ENCODE assay signal across 15 cellular contexts in the genomic region with DNA sequence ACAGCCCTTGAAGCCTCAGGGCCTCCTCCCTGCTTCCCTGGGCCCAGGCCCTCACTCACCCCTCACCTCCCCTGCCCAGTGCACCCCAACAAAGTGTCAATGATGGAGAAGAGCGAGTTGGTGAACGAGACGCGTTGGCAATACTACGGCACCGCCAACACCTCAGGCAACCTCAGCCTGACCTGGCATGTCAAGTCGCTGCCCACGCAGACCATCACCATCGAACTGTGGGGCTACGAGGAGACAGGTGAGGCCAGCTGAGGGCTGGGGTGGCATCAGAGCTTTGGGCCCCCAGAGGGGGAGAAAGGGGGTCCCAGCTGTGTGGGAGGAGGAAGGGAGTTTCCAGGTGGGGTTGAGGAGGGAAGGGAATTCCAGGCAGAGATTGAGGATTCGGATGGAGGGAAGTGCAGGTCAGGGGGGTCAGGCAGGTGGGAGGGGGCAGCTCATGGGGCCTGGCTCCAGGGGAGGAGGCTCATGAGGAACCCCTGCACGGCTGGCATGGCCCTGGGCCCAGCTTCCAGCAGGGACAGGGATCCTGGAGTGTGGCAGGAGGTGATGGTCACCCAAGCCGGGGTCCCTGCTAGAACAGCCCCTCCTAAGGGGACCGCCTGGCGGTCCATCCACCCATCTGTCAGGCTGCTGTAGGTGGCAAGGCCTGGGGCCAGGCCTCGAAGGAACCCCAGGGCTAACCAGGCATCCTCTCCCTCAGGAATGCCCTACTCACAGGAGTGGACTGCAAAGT. TPM values are rescaled to one million over a fixed set of nuclear protein-coding genes. Genes with fewer than 3 reads are reported as not detected.
DNase-seq lines count a peak whose midpoint lies in the region; ATAC-seq and TF ChIP-seq lines count a peak whose summit lies in the region.
"Had no signal": no experiment of that assay in that cellular context is flagged by ENCODE, and none has a peak within 500 bp of the region (broad histone marks: within the 10 kb centered on the region; RNA-seq: fewer than 3 reads in every experiment).

No MANE protein-coding gene starts in this region.

- TF ChIP-seq POLR2A in sigmoid colon (IDR thresholded peaks at IDR 0.05), result no peak

- ATAC-seq in activated naive CD8-positive, alpha-beta T cell treated with anti-CD3 and anti-CD28 coated beads, Interleukin-2, amount 10 ng/mL, durations not matched to agents 7 days and 5 days (ENCODE audit: low read depth), result no peak
- ATAC-seq in activated naive CD8-positive, alpha-beta T cell treated with anti-CD3 and anti-CD28 coated beads, Interleukin-2, amount 50 U/mL, for 24 hours, result no peak
- ATAC-seq in CD4-positive, alpha-beta T cell (ENCODE audit: poor library complexity), result no peak
- ATAC-seq: Panc1 had no signal

- H4K20me1 ChIP-seq in OCI-LY3 (ENCODE audit: insufficient read depth, low read length), result no peaks in the 10 kb centered on the region

- H3K27me3 ChIP-seq in OCI-LY3 (ENCODE audit: low read depth, low read length) (no peaks in the 10 kb centered on the region), sigmoid colon (no peaks in the 10 kb centered on the region)
- H3K27me3 ChIP-seq in CD4-positive, alpha-beta T cell (ENCODE audit: control insufficient read depth, insufficient read depth, low read length), result no peaks in the 10 kb centered on the region

- no peaks in the 10 kb centered on the region for H3K27me3 Mint-ChIP-seq in activated naive CD8-positive, alpha-beta T cell treated with anti-CD3 and anti-CD28 coated beads, Interleukin-2, amount 10 ng/mL, durations not matched to agents 7 days and 5 days
- no peaks in the 10 kb centered on the region for H3K27me3 Mint-ChIP-seq in activated naive CD8-positive, alpha-beta T cell treated with anti-CD3 and anti-CD28 coated beads, Interleukin-2, amount 50 U/mL, for 24 hours
- peaks cover 4% of the 10 kb centered on the region for H3K27me3 Mint-ChIP-seq in HFFc6 (ENCODE audit: insufficient read depth)
- H3K27me3 Mint-ChIP-seq in CD4-positive, alpha-beta T cell, result no peaks in the 10 kb centered on the region

- peak overlapping the region; percentile 50; the same call in 1 of the 2 replicates for H3K9ac ChIP-seq in OCI-LY3 (ENCODE audit: low read length)

- WGBS in sigmoid colon, 2 donors, result 93% methylated on average over 16 of the region's 16 CpGs

- H3K27ac ChIP-seq in OCI-LY3 (ENCODE audit: low read length) (peak overlapping the region; percentile 36; the same call in 1 of the 2 replicates), sigmoid colon (no peak overlapping the region)
- H3K27ac ChIP-seq in CD4-positive, alpha-beta T cell (ENCODE audit: low read depth, low read length), result no peak overlapping the region

- no peak overlapping the region for H3K4me3 Mint-ChIP-seq in activated naive CD8-positive, alpha-beta T cell treated with anti-CD3 and anti-CD28 coated beads, Interleukin-2, amount 10 ng/mL, durations not matched to agents 7 days and 5 days
- H3K4me3 Mint-ChIP-seq in activated naive CD8-positive, alpha-beta T cell treated with anti-CD3 and anti-CD28 coated beads, Interleukin-2, amount 50 U/mL, for 24 hours, result no peak overlapping the region
- H3K4me3 Mint-ChIP-seq in HFFc6, result no peak overlapping the region
- H3K4me3 Mint-ChIP-seq in CD4-positive, alpha-beta T cell, result no peak overlapping the region

- H3K4me1 ChIP-seq in OCI-LY3 (ENCODE audit: low read length) (peaks cover 27% of the 10 kb centered on the region), sigmoid colon (peaks cover 0 to 30% (median 21%) of the 10 kb centered on the region in 4 donors)

- CTCF ChIA-PET in CD4-positive, alpha-beta T cell (lab: Charles Lee), result no interaction called here

- H3K9me3 Mint-ChIP-seq in activated naive CD8-positive, alpha-beta T cell treated with anti-CD3 and anti-CD28 coated beads, Interleukin-2, amount 10 ng/mL, durations not matched to agents 7 days and 5 days, result no peaks in the 10 kb centered on the region
- H3K9me3 Mint-ChIP-seq in activated naive CD8-positive, alpha-beta T cell treated with anti-CD3 and anti-CD28 coated beads, Interleukin-2, amount 50 U/mL, for 24 hours, result no peaks in the 10 kb centered on the region
- no peaks in the 10 kb centered on the region for H3K9me3 Mint-ChIP-seq in HFFc6
- H3K9me3 Mint-ChIP-seq in CD4-positive, alpha-beta T cell, result no peaks in the 10 kb centered on the region

- TF ChIP-seq CTCF in OCI-LY3 (IDR thresholded peaks at IDR 0.05; ENCODE audit: low read depth, low read length) (no peak), sigmoid colon (IDR thresholded peaks at IDR 0.05) (no peak), HFFc6 (IDR thresholded peaks at IDR 0.05) (no peak)
- TF ChIP-seq CTCF in CD4-positive, alpha-beta T cell (IDR thresholded peaks at IDR 0.05), result no peak

- no peaks in the 10 kb centered on the region for H3K36me3 ChIP-seq in OCI-LY3 (replicated peaks; ENCODE audit: low read depth, low read length)
- H3K36me3 ChIP-seq in sigmoid colon, result peaks cover 0 to 5% (median 0%) of the 10 kb centered on the region in 4 donors

- POLR2A ChIA-PET in activated naive CD8-positive, alpha-beta T cell treated with anti-CD3 and anti-CD28 coated beads, Interleukin-2, amount 10 ng/mL, durations not matched to agents 7 days and 5 days (lab: Charles Lee), result no interaction called here
- POLR2A ChIA-PET in CD4-positive, alpha-beta T cell (lab: Charles Lee), result no interaction called here

- TF ChIP-seq EP300 in sigmoid colon (IDR thresholded peaks at IDR 0.05), result no peak

- no peaks in the 10 kb centered on the region for H3K4me1 Mint-ChIP-seq in activated naive CD8-positive, alpha-beta T cell treated with anti-CD3 and anti-CD28 coated beads, Interleukin-2, amount 10 ng/mL, durations not matched to agents 7 days and 5 days
- no peaks in the 10 kb centered on the region for H3K4me1 Mint-ChIP-seq in activated naive CD8-positive, alpha-beta T cell treated with anti-CD3 and anti-CD28 coated beads, Interleukin-2, amount 50 U/mL, for 24 hours
- no peaks in the 10 kb centered on the region for H3K4me1 Mint-ChIP-seq in HFFc6 (ENCODE audit: low read depth)
- no peaks in the 10 kb centered on the region for H3K4me1 Mint-ChIP-seq in CD4-positive, alpha-beta T cell (ENCODE audit: low read depth)

- peak overlapping the region; percentile 6; the same call in 1 of the 2 replicates for H2AFZ ChIP-seq in OCI-LY3 (ENCODE audit: low read depth, low read length)

- no peaks in the 10 kb centered on the region for H3K9me3 ChIP-seq in OCI-LY3 (ENCODE audit: insufficient read depth, low read length)
- no peaks in the 10 kb centered on the region for H3K9me3 ChIP-seq in sigmoid colon
- no peaks in the 10 kb centered on the region for H3K9me3 ChIP-seq in CD4-positive, alpha-beta T cell (ENCODE audit: control insufficient read depth, low read length)

- DNase-seq in activated naive CD8-positive, alpha-beta T cell treated with anti-CD3 and anti-CD28 coated beads, Interleukin-2, amount 10 ng/mL, durations not matched to agents 7 days and 5 days, result no peak
- no peak for DNase-seq in activated naive CD8-positive, alpha-beta T cell treated with anti-CD3 and anti-CD28 coated beads, Interleukin-2, amount 50 U/mL, for 24 hours
- DNase-seq in 8988T (peak; percentile 1), sigmoid colon (peak; percentile 56), HFFc6 (no peak), COLO668 (lab: John Stamatoyannopoulos, UW; ENCODE audit: unreplicated experiment) (no peak)
- DNase-seq in CD4-positive, alpha-beta T cell, result no peak
- DNase-seq: EL, NCI-H1048, NCI-H1436 treated with DMSO at 0.1 percent for 48 hours, NCI-H2029 treated with DMSO at 0.1 percent for 48 hours, NCI-H510A treated with DMSO at 0.1 percent for 48 hours, SHP77 had no signal

- peak overlapping the region; percentile 4 for H3K27ac Mint-ChIP-seq in activated naive CD8-positive, alpha-beta T cell treated with anti-CD3 and anti-CD28 coated beads, Interleukin-2, amount 10 ng/mL, durations not matched to agents 7 days and 5 days
- H3K27ac Mint-ChIP-seq in activated naive CD8-positive, alpha-beta T cell treated with anti-CD3 and anti-CD28 coated beads, Interleukin-2, amount 50 U/mL, for 24 hours, result no peak overlapping the region
- no peak overlapping the region for H3K27ac Mint-ChIP-seq in HFFc6
- H3K27ac Mint-ChIP-seq in CD4-positive, alpha-beta T cell, result no peak overlapping the region

- H3K79me2 ChIP-seq in OCI-LY3 (ENCODE audit: low read length), result no peaks in the 10 kb centered on the region

- intact Hi-C loops in sigmoid colon (cut with DNase I), result no loop called here
- intact Hi-C loops in CD4-positive, alpha-beta T cell (cut with DNase I, micrococcal nuclease), result loop anchor here in 1 of 2 experiments (10.0 kb wide), 1 partner anchor 61 kb away; a partner anchor contains a TSS

- peak overlapping the region; percentile 76 for H3K4me2 ChIP-seq in OCI-LY3 (ENCODE audit: low read length)

- no peaks in the 10 kb centered on the region for H3K36me3 Mint-ChIP-seq in activated naive CD8-positive, alpha-beta T cell treated with anti-CD3 and anti-CD28 coated beads, Interleukin-2, amount 10 ng/mL, durations not matched to agents 7 days and 5 days
- no peaks in the 10 kb centered on the region for H3K36me3 Mint-ChIP-seq in activated naive CD8-positive, alpha-beta T cell treated with anti-CD3 and anti-CD28 coated beads, Interleukin-2, amount 50 U/mL, for 24 hours (ENCODE audit: low read depth)
- H3K36me3 Mint-ChIP-seq in HFFc6 (ENCODE audit: low read depth), result no peaks in the 10 kb centered on the region
- no peaks in the 10 kb centered on the region for H3K36me3 Mint-ChIP-seq in CD4-positive, alpha-beta T cell (ENCODE audit: low read depth)

- H3K4me3 ChIP-seq in OCI-LY3 (ENCODE audit: low read length), result peak overlapping the region; percentile 74
- H3K4me3 ChIP-seq in sigmoid colon, result no peak overlapping the region

RNA-seq across cellular contexts. Expression of a gene that starts 2.9 kb away (rescaled TPM):
- 1 to 10 TPM in 1 of 2 experiments, under 1 TPM in 1; 0.94 to 1.2 TPM for total RNA-seq in activated naive CD8-positive, alpha-beta T cell treated with anti-CD3 and anti-CD28 coated beads, Interleukin-2, amount 10 ng/mL, durations not matched to agents 7 days and 5 days
- total RNA-seq in sigmoid colon, result 1 to 10 TPM; 1.2 to 8.6 (median 3.8) TPM
- 1 to 10 TPM in 1 of 3 donors, not detected in 2; 2.6 TPM for polyA plus RNA-seq in sigmoid colon
- under 1 TPM; 0.11 to 0.24 (median 0.19) TPM for total RNA-seq in HFFc6 (2021; fragmentation: NEBNext Ultra II Directional; extraction: Animal tissue kit (Norgen Biotek cat#: 25700))
- 1 to 10 TPM in 1 of 2 experiments, under 1 TPM in 1; 0.80 to 1.5 TPM for total RNA-seq in CD4-positive, alpha-beta T cell

Comparison
In these comparisons a context has a peak if more than half of its experiments do, and no peak if none do; other contexts are left out.
1. DNase-seq: peak in 8988T (single experiment) and sigmoid colon (single experiment); none in activated naive CD8-positive, alpha-beta T cell treated with anti-CD3 and anti-CD28 coated beads, Interleukin-2, amount 10 ng/mL, durations not matched to agents 7 days and 5 days (single experiment), activated naive CD8-positive, alpha-beta T cell treated with anti-CD3 and anti-CD28 coated beads, Interleukin-2, amount 50 U/mL, for 24 hours (single experiment), HFFc6 (single experiment), COLO668 (single experiment) and CD4-positive, alpha-beta T cell (0 of 10).